In genomic region chr19:56120371-56121179, GRCh38 we compare ENCODE assay signal across 8 cellular contexts. TPM values are rescaled to one million over a fixed set of nuclear protein-coding genes. Genes with fewer than 3 reads are reported as not detected.
DNase-seq lines count a peak whose midpoint lies in the region; TF ChIP-seq lines count a peak whose summit lies in the region.

No MANE protein-coding gene starts in this region.

- DNase-seq in GM06990 (ENCODE audit: extremely low read depth, insufficient read length), result peak; percentile 89
- peak; percentile 79 for DNase-seq in HCEC 1CT
- peak; percentile 88 for DNase-seq in NB4 (ENCODE audit: low read depth)
- peak; percentile 94 for DNase-seq in UCSD-AML1 (lab: John Stamatoyannopoulos, UW; ENCODE audit: unreplicated experiment)
- peak; percentile 53 for DNase-seq in brain microvascular endothelial cell
- peak; percentile 73 for DNase-seq in iPS-NIHi7 (ENCODE audit: extremely low spot score)
- peak; percentile 96 for DNase-seq in spleen
- DNase-seq in NCI-H187 treated with DMSO at 0.1 percent for 48 hours (lab: John Stamatoyannopoulos, UW), result no peak

- TF ChIP-seq POLR2A in NB4 (IDR thresholded peaks at IDR 0.05; ENCODE audit: extremely low read depth, insufficient read length), result no peak
- TF ChIP-seq POLR2A in spleen (IDR thresholded peaks at IDR 0.05), result no peak

- intact Hi-C loops in spleen (cut with DNase I; ENCODE audit: low total_unique reads), result no loop called here

- H3K27ac ChIP-seq in brain microvascular endothelial cell (peak overlapping the region; percentile 86), spleen (peak overlapping the region; percentile 83 to 100 (median 96))

- peaks cover 40 to 61% (median 57%) of the 10 kb centered on the region in 6 donors for H3K4me1 ChIP-seq in spleen

- H3K27me3 ChIP-seq in GM06990 (replicated peaks; ENCODE audit: control insufficient read depth, insufficient read depth, low read length), result no peaks in the 10 kb centered on the region
- no peaks in the 10 kb centered on the region for H3K27me3 ChIP-seq in brain microvascular endothelial cell (replicated peaks)
- H3K27me3 ChIP-seq in spleen (replicated peaks in 1 of 7), result no peaks in the 10 kb centered on the region

- 0 to 1% (median 0%) methylated on average over 13 to 99 of the region's 99 CpGs for WGBS in spleen, 5 donors

- peaks cover 2% of the 10 kb centered on the region for H3K36me3 ChIP-seq in GM06990 (ENCODE audit: control insufficient read depth, insufficient read depth, low read length)
- H3K36me3 ChIP-seq in brain microvascular endothelial cell (replicated peaks), result peaks cover 1% of the 10 kb centered on the region
- H3K36me3 ChIP-seq in spleen, result peaks cover 0 to 23% (median 0%) of the 10 kb centered on the region in 6 donors

- H3K9me3 ChIP-seq in spleen, result no peaks in the 10 kb centered on the region

- in situ Hi-C loops in brain microvascular endothelial cell (cut with HindIII; ENCODE audit: low pct_ligation_motif_present, low sequenced_read_pairs), result no loop called here

- TF ChIP-seq CTCF in GM06990 (IDR thresholded peaks at IDR 0.05; ENCODE audit: insufficient read depth, low read length, poor library complexity, severe bottlenecking), result peak; percentile 19
- no peak for TF ChIP-seq CTCF in NB4 (IDR thresholded peaks at IDR 0.05; ENCODE audit: low read depth, low read length)
- TF ChIP-seq CTCF in brain microvascular endothelial cell (IDR thresholded peaks at IDR 0.05; ENCODE audit: low read depth, low read length, missing control alignments), result peak; percentile 42
- TF ChIP-seq CTCF in spleen (IDR thresholded peaks at IDR 0.05 in 8 of 11, conservative IDR thresholded peaks at IDR 0.05 in 3 of 11), result peak in 9 of 11 experiments; percentile 14 to 52 (median 41)

- H3K4me3 ChIP-seq in GM06990 (replicated peaks; ENCODE audit: low read depth, low read length) (peak overlapping the region; percentile 93), NB4 (ENCODE audit: low read depth, low read length) (peak overlapping the region; percentile 88), brain microvascular endothelial cell (ENCODE audit: low read depth, low read length) (peak overlapping the region; percentile 77), spleen (peak overlapping the region; percentile 68 to 93 (median 78))

RNA-seq across cellular contexts. Expression of gene ZNF787, which starts 0.5 kb away (rescaled TPM):
- 10 to 100 TPM; 18.0 to 53.8 (median 42.8) TPM for total RNA-seq in spleen
- polyA plus RNA-seq in spleen, result 10 to 100 TPM; 16.6 to 39.0 (median 21.1) TPM

RNA-seq across cellular contexts. Expression of gene ZNF444, which starts 20.5 kb away (rescaled TPM):
- 10 to 100 TPM; 17.0 to 27.9 (median 23.1) TPM for total RNA-seq in spleen
- 10 to 100 TPM; 17.0 to 35.1 (median 22.6) TPM for polyA plus RNA-seq in spleen

RNA-seq across cellular contexts. Expression of gene GALP, which starts 55.2 kb away (rescaled TPM):
- not detected for total RNA-seq in spleen
- polyA plus RNA-seq in spleen, result not detected
